8 cellular contexts compared by ENCODE assay signal in genomic region chr5:112757468-112758208, GRCh38. TPM values are rescaled to one million over a fixed set of nuclear protein-coding genes. Genes with fewer than 3 reads are reported as not detected.
DNase-seq lines count a peak whose midpoint lies in the region; ATAC-seq and TF ChIP-seq lines count a peak whose summit lies in the region.

No MANE protein-coding gene starts in this region.

- H3K4me3 ChIP-seq in AG04450 (ENCODE audit: low read depth, low read length) (no peak overlapping the region), fibroblast of villous mesenchyme (ENCODE audit: low read depth, low read length) (peak overlapping the region; percentile 14), ovary (peak overlapping the region; percentile 17)

- POLR2A ChIA-PET in AG04450 (lab: Yijun Ruan, JAX) = no interaction called here

- H3K27me3 ChIP-seq in AG04450 (ENCODE audit: control insufficient read depth, insufficient read depth, low read length) (no peaks in the 10 kb centered on the region), ovary (no peaks in the 10 kb centered on the region)

- peak; percentile 89 for ATAC-seq in HG02678 (IDR thresholded peaks at IDR 0.05; ENCODE audit: unreplicated experiment)

- intact Hi-C loops in ovary (cut with DNase I) = loop anchor here (2.0 to 5.0 kb wide), 4 partner anchors 205 to 210 kb away; no protein-coding TSS in a partner anchor
- intact Hi-C loops in posterior cingulate gyrus (cut with DNase I) = loop anchor here (1.0 to 5.0 kb wide), 4 partner anchors 50 to 206 kb away; partner anchors contain the start of gene REEP5

- no peaks in the 10 kb centered on the region for H3K4me1 ChIP-seq in ovary (ENCODE audit: insufficient read depth)

- H3K27ac ChIP-seq in AG04450 (ENCODE audit: low read depth, low read length) (no peak overlapping the region), ovary (no peak overlapping the region)

- no peak for TF ChIP-seq EP300 in ovary (IDR thresholded peaks at IDR 0.05)

- CTCF ChIA-PET in AG04450 (lab: Charles Lee) = interaction anchor here (0.6 to 7.7 kb wide), 40 partner anchors 9 to 855 kb away, joined by 3 to 334 read pairs (median 5); no protein-coding TSS in a partner anchor

- no peak for TF ChIP-seq POLR2A in ovary (IDR thresholded peaks at IDR 0.05)

- H3K9me3 ChIP-seq in AG04450 (ENCODE audit: control insufficient read depth, insufficient read depth, low read length) = no peaks in the 10 kb centered on the region
- no peaks in the 10 kb centered on the region for H3K9me3 ChIP-seq in ovary

- TF ChIP-seq CTCF in AG04450 (IDR thresholded peaks at IDR 0.05; ENCODE audit: low read depth, low read length) (peak; percentile 74), GM12873 (IDR thresholded peaks at IDR 0.05; ENCODE audit: insufficient read depth, low read depth, low read length, missing control alignments) (peak; percentile 60), fibroblast of villous mesenchyme (IDR thresholded peaks at IDR 0.05; ENCODE audit: insufficient read depth, low read depth, low read length) (peak; percentile 75), ovary (IDR thresholded peaks at IDR 0.05) (peak; percentile 36 to 81 (median 66))

- no peaks in the 10 kb centered on the region for H3K36me3 ChIP-seq in ovary

- 32 to 37% (median 33%) methylated on average over 3 of the region's 3 CpGs for WGBS in ovary, 3 donors

- no peak for DNase-seq in AG04450 (ENCODE audit: low read depth, low spot score)
- DNase-seq in NCI-H1105 treated with DMSO at 0.1 percent for 48 hours (lab: John Stamatoyannopoulos, UW) = peak; percentile 47
- DNase-seq in UCSD-AML1 (lab: John Stamatoyannopoulos, UW; ENCODE audit: unreplicated experiment) = peak; percentile 11
- DNase-seq in fibroblast of villous mesenchyme (ENCODE audit: low read depth) = peak; percentile 78
- DNase-seq in ovary = no peak
- no peak for DNase-seq in posterior cingulate gyrus

RNA-seq across cellular contexts. Expression of gene APC, which starts 20.0 kb away (rescaled TPM):
- 16.0 and 25.7 TPM in 2 replicates for polyA plus RNA-seq in AG04450 (2011; rRNA removed)
- 43.6 and 68.5 TPM in 2 replicates for polyA minus RNA-seq in AG04450 (2011; rRNA and poly(A)+ RNA removed)
- total RNA-seq in fibroblast of villous mesenchyme = 57.0 and 69.1 TPM in 2 replicates
- total RNA-seq in ovary = 10 to 100 TPM; 32.8 to 44.6 (median 35.4) TPM
- polyA plus RNA-seq in ovary = 1 to 10 TPM; 5.1 to 9.6 TPM

Comparison
In these comparisons a context has a peak if more than half of its experiments do, and no peak if none do; other contexts are left out.
1. DNase-seq: peak in NCI-H1105 treated with DMSO at 0.1 percent for 48 hours (single experiment), UCSD-AML1 (single experiment) and fibroblast of villous mesenchyme (single experiment); none in AG04450 (single experiment), ovary (0 of 5) and posterior cingulate gyrus (0 of 10).
2. Peak in every context shown above with its lines, with median percentiles within 50 percentile points of each other: CTCF ChIP-seq.